15 cellular contexts compared by ENCODE assay signal in genomic region chr16:86712158-86713009, GRCh38.
DNase-seq lines count a peak whose midpoint lies in the region; ATAC-seq, FAIRE-seq and TF ChIP-seq lines count a peak whose summit lies in the region.
"Had no signal": no experiment of that assay in that cellular context is flagged by ENCODE, and none has a peak within 500 bp of the region (broad histone marks: within the 10 kb centered on the region; RNA-seq: fewer than 3 reads in every experiment).

No MANE protein-coding gene starts in this region.

- no peaks in the 10 kb centered on the region for H3K79me2 ChIP-seq in HepG2 (ENCODE audit: insufficient read depth, low read length)

- in situ Hi-C loops in HepG2 (cut with HindIII; ENCODE audit: extremely low pct_ligation_motif_present, low pct_unique_long_range_greater_than_20kb), result no loop called here

- H3K9me3 ChIP-seq in HepG2 (ENCODE audit: low read length) (no peaks in the 10 kb centered on the region), right lobe of liver (no peaks in the 10 kb centered on the region)
- H3K9me3 ChIP-seq: BLaER1, Caco-2 had no signal

- TF ChIP-seq EP300 in HepG2 (IDR thresholded peaks at IDR 0.05; ENCODE audit: low read depth in 2 of 2, low read length in 2 of 2) (no peak), HepG2 (CRISPR knock-in tag; IDR thresholded peaks at IDR 0.05; ENCODE audit: borderline replicate concordance) (no peak)

- H3K4me3 ChIP-seq in HepG2 (replicated peaks in 1 of 3; ENCODE audit: insufficient read depth in 1 of 3, low read depth in 2 of 3, low read length in 3 of 3) (no peak overlapping the region), right lobe of liver (no peak overlapping the region)
- H3K4me3 ChIP-seq: BLaER1, GM23248 had no signal

- TF ChIP-seq CTCF in HepG2 (CRISPR knock-in tag; IDR thresholded peaks at IDR 0.05) (no peak), right lobe of liver (IDR thresholded peaks at IDR 0.05) (no peak), neural crest cell (conservative IDR thresholded peaks at IDR 0.05) (no peak)

- H3K27ac Mint-ChIP-seq in neural crest cell (ENCODE audit: unreplicated experiment), result peak overlapping the region; percentile 3
- no peak overlapping the region for H3K27ac Mint-ChIP-seq in stimulated activated memory B cell treated with anti-CD40 and anti-IgM and Interleukin-4, amounts not matched to agents 10 μg/mL and 1 μg/mL and 100 μg/mL, for 72 hours
- H3K27ac Mint-ChIP-seq: CD8-positive, alpha-beta memory T cell had no signal

- CTCF ChIA-PET in HepG2 (lab: Yijun Ruan, JAX; ENCODE audit: low intra/inter-chr PET ratio, low total read pairs), result no interaction called here

- H3K9ac ChIP-seq in HepG2 (ENCODE audit: insufficient read depth, low read depth, low read length), result no peak overlapping the region
- H3K9ac ChIP-seq: BLaER1, GM23248 had no signal

- no peak for ATAC-seq in HepG2
- ATAC-seq in right lobe of liver, result no peak
- ATAC-seq in stimulated activated memory B cell treated with anti-CD40 and anti-IgM and Interleukin-4, amounts not matched to agents 10 μg/mL and 1 μg/mL and 100 μg/mL, for 72 hours, result peak; percentile 40
- ATAC-seq in HG03565 (IDR thresholded peaks at IDR 0.05; ENCODE audit: unreplicated experiment), result no peak

- FAIRE-seq in HepG2 (lab: Jason Lieb, UNC) (no peak), GM19239 (lab: Jason Lieb, UNC) (no peak)

- no TSS peak for BruUV-seq in HepG2 (replicated peaks; lab: Mats Ljungman, UMichigan)

- no peaks in the 10 kb centered on the region for H4K20me1 ChIP-seq in HepG2 (ENCODE audit: insufficient read depth, low read length)
- H4K20me1 ChIP-seq: BLaER1 had no signal

- intact Hi-C loops in HepG2 (cut with micrococcal nuclease; ENCODE audit: unreplicated experiment), result no loop called here
- intact Hi-C loops in right lobe of liver (cut with DNase I), result no loop called here

- DNase-seq in HepG2 (ENCODE audit: low spot score) (no peak), right lobe of liver (no peak), neural crest cell (ENCODE audit: low read depth, low spot score) (no peak), GM19239 (ENCODE audit: insufficient read length, low spot score) (no peak)
- no peak for DNase-seq in activated CD4-positive, alpha-beta T cell treated with anti-CD3 and anti-CD28 coated beads for 1 hour
- DNase-seq: 8988T; AML-193; Caco-2; CD8-positive, alpha-beta memory T cell; DND-41; GDM1; GM23248 had no signal

- TF ChIP-seq RAD21 in HepG2 (CRISPR knock-in tag; IDR thresholded peaks at IDR 0.05), result no peak

- no peak overlapping the region for H3K4me3 Mint-ChIP-seq in neural crest cell
- H3K4me3 Mint-ChIP-seq in stimulated activated memory B cell treated with anti-CD40 and anti-IgM and Interleukin-4, amounts not matched to agents 10 μg/mL and 1 μg/mL and 100 μg/mL, for 72 hours, result no peak overlapping the region
- H3K4me3 Mint-ChIP-seq: CD8-positive, alpha-beta memory T cell had no signal

- no peaks in the 10 kb centered on the region for H3K36me3 ChIP-seq in HepG2 (replicated peaks in 1 of 2; ENCODE audit: control insufficient read depth in 1 of 2, insufficient read depth in 2 of 2, low read length in 2 of 2)
- no peaks in the 10 kb centered on the region for H3K36me3 ChIP-seq in right lobe of liver
- H3K36me3 ChIP-seq: BLaER1 had no signal

- POLR2A ChIA-PET in HepG2 (lab: Yijun Ruan, JAX), result no interaction called here

- no peak for TF ChIP-seq POLR2A in HepG2 (IDR thresholded peaks at IDR 0.05; ENCODE audit: insufficient read depth in 1 of 2, low read depth in 2 of 2, low read length in 2 of 2)
- no peak for TF ChIP-seq POLR2A in right lobe of liver (IDR thresholded peaks at IDR 0.05)

- no peak overlapping the region for H3K4me2 ChIP-seq in HepG2 (ENCODE audit: low read depth, low read length)
- H3K4me2 ChIP-seq: BLaER1 had no signal

- peaks cover 19% of the 10 kb centered on the region for H3K4me1 Mint-ChIP-seq in neural crest cell
- no peaks in the 10 kb centered on the region for H3K4me1 Mint-ChIP-seq in stimulated activated memory B cell treated with anti-CD40 and anti-IgM and Interleukin-4, amounts not matched to agents 10 μg/mL and 1 μg/mL and 100 μg/mL, for 72 hours
- H3K4me1 Mint-ChIP-seq: CD8-positive, alpha-beta memory T cell had no signal

- 49% methylated on average over 12 of the region's 18 CpGs for WGBS in HepG2 (ENCODE audit: low lambda C conversion rate)
- 77% methylated on average over 10 of the region's 18 CpGs for WGBS in right lobe of liver (ENCODE audit: insufficient coverage, low coverage, low lambda C conversion rate, missing lambda C conversion rate)

- H3K4me1 ChIP-seq in HepG2 (ENCODE audit: insufficient read depth, low read length) (no peaks in the 10 kb centered on the region), right lobe of liver (no peaks in the 10 kb centered on the region)
- H3K4me1 ChIP-seq: BLaER1, Caco-2 had no signal

- H3K27ac ChIP-seq in HepG2 (ENCODE audit: extremely low read length, insufficient read depth, low read length), result no peak overlapping the region
- no peak overlapping the region for H3K27ac ChIP-seq in right lobe of liver
- H3K27ac ChIP-seq: BLaER1, GM23248 had no signal

- no peaks in the 10 kb centered on the region for H3K9me3 Mint-ChIP-seq in neural crest cell
- peaks cover 11% of the 10 kb centered on the region for H3K9me3 Mint-ChIP-seq in stimulated activated memory B cell treated with anti-CD40 and anti-IgM and Interleukin-4, amounts not matched to agents 10 μg/mL and 1 μg/mL and 100 μg/mL, for 72 hours

- H3K27me3 ChIP-seq in HepG2 (ENCODE audit: control insufficient read depth in 1 of 2, insufficient read depth in 2 of 2, low read length in 2 of 2) (peaks cover 6 to 77% of the 10 kb centered on the region in 2 experiments; a peak in 4 of 5 replicates), right lobe of liver (no peaks in the 10 kb centered on the region)
- H3K27me3 ChIP-seq: BLaER1 had no signal

- H3K27me3 Mint-ChIP-seq in neural crest cell (ENCODE audit: low read depth), result peaks cover 2% of the 10 kb centered on the region
- peaks cover 19% of the 10 kb centered on the region for H3K27me3 Mint-ChIP-seq in stimulated activated memory B cell treated with anti-CD40 and anti-IgM and Interleukin-4, amounts not matched to agents 10 μg/mL and 1 μg/mL and 100 μg/mL, for 72 hours

- H2AFZ ChIP-seq in HepG2 (ENCODE audit: low read length), result no peak overlapping the region
- H2AFZ ChIP-seq: GM23248 had no signal

- H3K36me3 Mint-ChIP-seq in neural crest cell (ENCODE audit: low read depth), result no peaks in the 10 kb centered on the region
- H3K36me3 Mint-ChIP-seq in stimulated activated memory B cell treated with anti-CD40 and anti-IgM and Interleukin-4, amounts not matched to agents 10 μg/mL and 1 μg/mL and 100 μg/mL, for 72 hours, result no peaks in the 10 kb centered on the region
- H3K36me3 Mint-ChIP-seq: CD8-positive, alpha-beta memory T cell had no signal

TF ChIP-seq in HepG2, 621 proteins besides CTCF, POLR2A, EP300 and RAD21:
- TF ChIP-seq FOXP1 (IDR thresholded peaks at IDR 0.05) (0 out of 2 replicates have a peak, but pooled peaks have one; percentile 15), FOXP1 (CRISPR knock-in tag; IDR thresholded peaks at IDR 0.05) (no peak), ZBTB7A (CRISPR knock-in tag; IDR thresholded peaks at IDR 0.05) (no peak), PLRG1 (conservative IDR thresholded peaks at IDR 0.05) (0 out of 2 replicates have a peak, but pooled peaks have one; percentile 40), ZSCAN20 (CRISPR knock-in tag; IDR thresholded peaks at IDR 0.05; ENCODE audit: borderline replicate concordance) (no peak), KLF13 (CRISPR knock-in tag; IDR thresholded peaks at IDR 0.05) (no peak), ZNF205 (CRISPR knock-in tag; IDR thresholded peaks at IDR 0.05) (no peak)
- TF ChIP-seq, protein P1, sequence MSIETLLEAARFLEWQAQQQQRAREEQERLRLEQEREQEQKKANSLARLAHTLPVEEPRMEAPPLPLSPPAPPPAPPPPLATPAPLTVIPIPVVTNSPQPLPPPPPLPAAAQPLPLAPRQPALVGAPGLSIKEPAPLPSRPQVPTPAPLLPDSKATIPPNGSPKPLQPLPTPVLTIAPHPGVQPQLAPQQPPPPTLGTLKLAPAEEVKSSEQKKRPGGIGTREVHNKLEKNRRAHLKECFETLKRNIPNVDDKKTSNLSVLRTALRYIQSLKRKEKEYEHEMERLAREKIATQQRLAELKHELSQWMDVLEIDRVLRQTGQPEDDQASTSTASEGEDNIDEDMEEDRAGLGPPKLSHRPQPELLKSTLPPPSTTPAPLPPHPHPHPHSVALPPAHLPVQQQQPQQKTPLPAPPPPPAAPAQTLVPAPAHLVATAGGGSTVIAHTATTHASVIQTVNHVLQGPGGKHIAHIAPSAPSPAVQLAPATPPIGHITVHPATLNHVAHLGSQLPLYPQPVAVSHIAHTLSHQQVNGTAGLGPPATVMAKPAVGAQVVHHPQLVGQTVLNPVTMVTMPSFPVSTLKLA (IDR thresholded peaks at IDR 0.05), result peak; percentile 92
- TF ChIP-seq, protein P2, sequence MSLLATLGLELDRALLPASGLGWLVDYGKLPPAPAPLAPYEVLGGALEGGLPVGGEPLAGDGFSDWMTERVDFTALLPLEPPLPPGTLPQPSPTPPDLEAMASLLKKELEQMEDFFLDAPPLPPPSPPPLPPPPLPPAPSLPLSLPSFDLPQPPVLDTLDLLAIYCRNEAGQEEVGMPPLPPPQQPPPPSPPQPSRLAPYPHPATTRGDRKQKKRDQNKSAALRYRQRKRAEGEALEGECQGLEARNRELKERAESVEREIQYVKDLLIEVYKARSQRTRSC (CRISPR knock-in tag; IDR thresholded peaks at IDR 0.05; ENCODE audit: low read depth), result no peak
- TF ChIP-seq, protein P3, sequence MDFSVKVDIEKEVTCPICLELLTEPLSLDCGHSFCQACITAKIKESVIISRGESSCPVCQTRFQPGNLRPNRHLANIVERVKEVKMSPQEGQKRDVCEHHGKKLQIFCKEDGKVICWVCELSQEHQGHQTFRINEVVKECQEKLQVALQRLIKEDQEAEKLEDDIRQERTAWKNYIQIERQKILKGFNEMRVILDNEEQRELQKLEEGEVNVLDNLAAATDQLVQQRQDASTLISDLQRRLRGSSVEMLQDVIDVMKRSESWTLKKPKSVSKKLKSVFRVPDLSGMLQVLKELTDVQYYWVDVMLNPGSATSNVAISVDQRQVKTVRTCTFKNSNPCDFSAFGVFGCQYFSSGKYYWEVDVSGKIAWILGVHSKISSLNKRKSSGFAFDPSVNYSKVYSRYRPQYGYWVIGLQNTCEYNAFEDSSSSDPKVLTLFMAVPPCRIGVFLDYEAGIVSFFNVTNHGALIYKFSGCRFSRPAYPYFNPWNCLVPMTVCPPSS (IDR thresholded peaks at IDR 0.05), result 0 out of 2 replicates have a peak, but pooled peaks have one; percentile 54
